Comparison of ENCODE assay signal across 1 cellular context in the genomic region with DNA sequence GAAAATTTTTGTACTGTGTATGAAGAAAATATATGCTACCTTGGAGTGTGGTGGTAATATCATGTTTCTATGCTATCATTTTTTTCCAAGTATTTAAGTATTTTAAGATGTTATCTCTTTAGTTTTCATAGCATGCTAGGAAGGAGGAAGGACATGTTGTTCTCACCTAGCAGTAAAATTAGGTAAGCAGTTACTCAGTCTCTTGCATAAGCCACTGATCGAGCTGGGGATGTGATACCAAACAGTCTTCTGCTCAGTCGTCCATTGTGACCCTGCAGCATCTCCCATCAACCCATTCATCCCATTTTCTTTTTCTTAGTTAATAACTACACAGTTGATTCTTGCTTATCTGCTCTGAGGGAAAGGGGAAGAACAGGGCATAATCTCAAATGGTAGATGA.
TF ChIP-seq lines count a peak whose summit lies in the region.

No MANE protein-coding gene starts in this region.

TF ChIP-seq in HCT116, 20 proteins besides CTCF, POLR2A, EP300 and RAD21 (continued from another document):
- TF ChIP-seq ZBTB33 (IDR thresholded peaks at IDR 0.05; ENCODE audit: extremely low read depth, insufficient replicate concordance, low read length) (no peak), TCF7L2 (IDR thresholded peaks at IDR 0.05; ENCODE audit: borderline replicate concordance, extremely low read depth, insufficient read depth, insufficient read length) (no peak)
